20 cellular contexts compared by ENCODE assay signal in the genomic region with DNA sequence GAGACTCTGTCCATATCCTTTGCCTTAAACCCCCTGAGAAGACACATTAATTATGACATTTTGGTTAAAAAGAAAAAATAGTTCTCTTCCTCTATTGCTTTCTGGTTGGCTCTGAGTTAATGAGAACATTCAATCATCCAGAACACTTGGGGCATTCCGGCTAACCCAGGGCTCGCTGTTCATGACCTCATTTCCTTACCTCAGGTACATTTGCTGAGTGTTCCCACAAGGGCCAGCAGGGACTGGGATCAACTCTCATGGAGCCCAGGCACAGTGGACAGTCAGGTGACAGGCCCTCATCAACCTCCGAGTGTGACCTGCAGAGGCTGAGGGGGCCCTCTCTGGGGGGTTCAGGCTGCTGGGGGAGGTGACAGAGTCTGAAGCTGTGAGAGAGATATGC.
DNase-seq lines count a peak whose midpoint lies in the region; ATAC-seq and FAIRE-seq lines count a peak whose summit lies in the region.
"Had no signal": no experiment of that assay in that cellular context is flagged by ENCODE, and none has a peak within 500 bp of the region (broad histone marks: within the 10 kb centered on the region; RNA-seq: fewer than 3 reads in every experiment).

No MANE protein-coding gene starts in this region.

- DNase-seq in left ventricle myocardium superior (no peak), left cardiac atrium (no peak), ecto neural progenitor cell (ENCODE audit: low spot score) (peak; percentile 36), mesenteric fat pad (ENCODE audit: low spot score) (peak; percentile 65), urothelium cell line (ENCODE audit: low spot score) (no peak), NCI-H128 (lab: John Stamatoyannopoulos, UW; ENCODE audit: unreplicated experiment) (no peak), NCI-H524 treated with DMSO at 0.1 percent for 48 hours (lab: John Stamatoyannopoulos, UW) (no peak)
- DNase-seq: AML-193; Caco-2; CD4-positive, alpha-beta T cell; DMS153; DMS79; GF-D8; GOT3; H7 had no signal

- ATAC-seq in left ventricle myocardium superior (peak; percentile 4), left cardiac atrium (no peak), GM21529 (IDR thresholded peaks at IDR 0.05; ENCODE audit: unreplicated experiment) (no peak)
- ATAC-seq: A549, HCT116 had no signal

- intact Hi-C loops in left ventricle myocardium superior (cut with micrococcal nuclease) (no loop called here), left cardiac atrium (cut with DNase I) (no loop called here)

- FAIRE-seq in urothelium cell line (lab: Jason Lieb, UNC) = peak; percentile 61
- FAIRE-seq: A549, GM12891, GM18507 had no signal

Comparison
In these comparisons a context has a peak if more than half of its experiments do, and no peak if none do; other contexts are left out.
1. DNase-seq: peak in ecto neural progenitor cell (single experiment) and mesenteric fat pad (single experiment); none in left ventricle myocardium superior (single experiment), left cardiac atrium (single experiment), urothelium cell line (single experiment), NCI-H128 (single experiment) and NCI-H524 treated with DMSO at 0.1 percent for 48 hours (single experiment).